In the genomic region with DNA sequence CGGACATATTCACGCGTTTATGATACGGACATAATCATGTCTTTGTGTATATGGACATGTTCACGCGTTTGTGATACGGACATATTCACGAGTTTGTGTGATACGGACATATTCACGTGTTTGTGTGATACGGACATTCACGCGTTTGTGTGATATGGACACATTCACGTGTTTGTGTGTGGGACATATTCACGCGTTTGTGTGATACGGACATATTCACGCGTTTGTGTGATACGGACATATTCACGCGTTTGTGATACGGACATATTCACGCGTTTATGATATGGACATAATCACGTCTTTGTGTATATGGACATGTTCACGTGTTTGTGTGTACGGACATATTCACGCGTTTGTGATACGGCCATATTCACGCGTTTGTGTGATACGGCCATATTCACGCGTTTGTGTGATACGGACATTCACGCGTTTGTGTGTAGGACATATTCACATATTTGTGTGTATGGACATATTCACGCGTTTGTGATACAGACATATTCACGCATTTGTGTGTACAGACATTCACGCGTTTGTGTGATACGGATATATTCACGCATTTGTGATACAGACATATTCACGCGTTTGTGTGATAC, we compare ENCODE assay signal across 1 cellular context.
TF ChIP-seq lines count a peak whose summit lies in the region.

No MANE protein-coding gene starts in this region.

TF ChIP-seq in K562, 482 proteins besides CTCF, POLR2A, EP300 and RAD21 (continued from another document and continues in another):
- TF ChIP-seq, protein P1, sequence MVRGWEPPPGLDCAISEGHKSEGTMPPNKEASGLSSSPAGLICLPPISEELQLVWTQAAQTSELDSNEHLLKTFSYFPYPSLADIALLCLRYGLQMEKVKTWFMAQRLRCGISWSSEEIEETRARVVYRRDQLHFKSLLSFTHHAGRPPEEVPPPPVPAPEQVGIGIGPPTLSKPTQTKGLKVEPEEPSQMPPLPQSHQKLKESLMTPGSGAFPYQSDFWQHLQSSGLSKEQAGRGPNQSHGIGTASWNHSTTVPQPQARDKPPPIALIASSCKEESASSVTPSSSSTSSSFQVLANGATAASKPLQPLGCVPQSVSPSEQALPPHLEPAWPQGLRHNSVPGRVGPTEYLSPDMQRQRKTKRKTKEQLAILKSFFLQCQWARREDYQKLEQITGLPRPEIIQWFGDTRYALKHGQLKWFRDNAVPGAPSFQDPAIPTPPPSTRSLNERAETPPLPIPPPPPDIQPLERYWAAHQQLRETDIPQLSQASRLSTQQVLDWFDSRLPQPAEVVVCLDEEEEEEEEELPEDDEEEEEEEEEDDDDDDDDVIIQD (CRISPR knock-in tag; IDR thresholded peaks at IDR 0.05), result peak; percentile 90
- TF ChIP-seq ARID1B (IDR thresholded peaks at IDR 0.05) (no peak), ZBTB2 (IDR thresholded peaks at IDR 0.05) (no peak), SMC3 (conservative IDR thresholded peaks at IDR 0.05; ENCODE audit: insufficient read depth, low read depth, low read length) (no peak), ZNF174 (CRISPR knock-in tag; IDR thresholded peaks at IDR 0.05) (no peak), ZNF384 (IDR thresholded peaks at IDR 0.05; ENCODE audit: low read depth, low read length) (no peak), ZNF354B (CRISPR knock-in tag; IDR thresholded peaks at IDR 0.05) (no peak), MECOM (CRISPR knock-in tag; IDR thresholded peaks at IDR 0.05) (no peak), ZNF586 (CRISPR knock-in tag; conservative IDR thresholded peaks at IDR 0.05) (no peak), ZBTB8A (IDR thresholded peaks at IDR 0.05; ENCODE audit: partially characterized antibody) (no peak), DNMT1 (IDR thresholded peaks at IDR 0.05) (no peak), PTTG1 (tag; IDR thresholded peaks at IDR 0.05; ENCODE audit: low read depth) (peak; percentile 42; the same call in 1 of the 2 replicates), ZNF76 (CRISPR knock-in tag; IDR thresholded peaks at IDR 0.05; ENCODE audit: borderline replicate concordance) (peak; percentile 84), NUFIP1 (IDR thresholded peaks at IDR 0.05; ENCODE audit: partially characterized antibody) (no peak), NFIX (CRISPR knock-in tag; IDR thresholded peaks at IDR 0.05; ENCODE audit: low read depth) (peak; percentile 65), ZNF277 (CRISPR knock-in tag; IDR thresholded peaks at IDR 0.05; ENCODE audit: borderline replicate concordance) (peak; percentile 99), MYNN (IDR thresholded peaks at IDR 0.05) (no peak), MYNN (CRISPR knock-in tag; IDR thresholded peaks at IDR 0.05) (no peak), BRCA1 (IDR thresholded peaks at IDR 0.05) (no peak), BRCA1 (CRISPR knock-in tag; IDR thresholded peaks at IDR 0.05) (no peak), E2F8 (IDR thresholded peaks at IDR 0.05; ENCODE audit: low read depth, partially characterized antibody) (no peak), ZNF695 (CRISPR knock-in tag; IDR thresholded peaks at IDR 0.05) (no peak), HDAC8 (tag; IDR thresholded peaks at IDR 0.05) (peak; percentile 81), SRSF7 (optimal IDR thresholded peaks at IDR 0.05; ENCODE audit: low read depth, low read length) (no peak), RUNX1 (IDR thresholded peaks at IDR 0.05; ENCODE audit: low read depth) (no peak), GATAD2A (IDR thresholded peaks at IDR 0.05) (no peak), ZNF699 (CRISPR knock-in tag; IDR thresholded peaks at IDR 0.05; ENCODE audit: insufficient replicate concordance) (peak; percentile 85), ZNF609 (CRISPR knock-in tag; IDR thresholded peaks at IDR 0.05; ENCODE audit: borderline replicate concordance) (no peak), XRCC4 (IDR thresholded peaks at IDR 0.05; ENCODE audit: extremely low read depth, insufficient read depth, insufficient read length) (no peak), ETS1 (conservative IDR thresholded peaks at IDR 0.05; ENCODE audit: control insufficient read depth, low read depth, low read length) (no peak), RB1 (IDR thresholded peaks at IDR 0.05; ENCODE audit: low read depth) (no peak)
- TF ChIP-seq, protein P2, sequence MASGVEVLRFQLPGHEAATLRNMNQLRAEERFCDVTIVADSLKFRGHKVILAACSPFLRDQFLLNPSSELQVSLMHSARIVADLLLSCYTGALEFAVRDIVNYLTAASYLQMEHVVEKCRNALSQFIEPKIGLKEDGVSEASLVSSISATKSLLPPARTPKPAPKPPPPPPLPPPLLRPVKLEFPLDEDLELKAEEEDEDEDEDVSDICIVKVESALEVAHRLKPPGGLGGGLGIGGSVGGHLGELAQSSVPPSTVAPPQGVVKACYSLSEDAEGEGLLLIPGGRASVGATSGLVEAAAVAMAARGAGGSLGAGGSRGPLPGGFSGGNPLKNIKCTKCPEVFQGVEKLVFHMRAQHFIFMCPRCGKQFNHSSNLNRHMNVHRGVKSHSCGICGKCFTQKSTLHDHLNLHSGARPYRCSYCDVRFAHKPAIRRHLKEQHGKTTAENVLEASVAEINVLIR (CRISPR knock-in tag; IDR thresholded peaks at IDR 0.05), result no peak
